1 cellular context compared by ENCODE assay signal in the genomic region with DNA sequence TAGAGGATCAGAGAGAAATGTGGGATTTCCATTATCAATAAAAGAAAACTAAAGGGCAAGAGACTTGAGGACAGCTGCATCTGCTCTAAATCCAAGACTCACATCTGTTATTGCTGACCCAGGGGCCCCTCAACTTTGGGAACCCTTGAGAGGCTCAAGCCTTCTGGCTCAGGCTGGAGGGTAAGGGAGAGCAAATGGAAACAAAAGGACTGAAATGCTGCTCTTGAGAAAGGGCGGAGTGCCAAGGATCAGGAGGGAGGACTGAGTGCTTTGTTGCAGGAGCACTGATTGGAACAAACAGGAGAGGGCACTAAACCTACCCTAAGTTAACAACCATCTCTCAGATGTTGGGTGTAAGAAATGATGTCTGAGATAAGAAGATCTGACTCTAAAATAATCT.
TF ChIP-seq lines count a peak whose summit lies in the region.

No MANE protein-coding gene starts in this region.

TF ChIP-seq in GM23338, 12 proteins besides CTCF, POLR2A, EP300 and RAD21:
- TF ChIP-seq STAT1 (IDR thresholded peaks at IDR 0.05; ENCODE audit: unreplicated experiment), result no peak
- TF ChIP-seq, protein P1, sequence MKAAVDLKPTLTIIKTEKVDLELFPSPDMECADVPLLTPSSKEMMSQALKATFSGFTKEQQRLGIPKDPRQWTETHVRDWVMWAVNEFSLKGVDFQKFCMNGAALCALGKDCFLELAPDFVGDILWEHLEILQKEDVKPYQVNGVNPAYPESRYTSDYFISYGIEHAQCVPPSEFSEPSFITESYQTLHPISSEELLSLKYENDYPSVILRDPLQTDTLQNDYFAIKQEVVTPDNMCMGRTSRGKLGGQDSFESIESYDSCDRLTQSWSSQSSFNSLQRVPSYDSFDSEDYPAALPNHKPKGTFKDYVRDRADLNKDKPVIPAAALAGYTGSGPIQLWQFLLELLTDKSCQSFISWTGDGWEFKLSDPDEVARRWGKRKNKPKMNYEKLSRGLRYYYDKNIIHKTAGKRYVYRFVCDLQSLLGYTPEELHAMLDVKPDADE (IDR thresholded peaks at IDR 0.05), result no peak
- no peak for TF ChIP-seq JUNB (IDR thresholded peaks at IDR 0.05; ENCODE audit: unreplicated experiment)
TF ChIP-seq in GM23338: peak in this region for 0.
